In genomic region chr19:7358102-7358597, GRCh38 we compare ENCODE assay signal across 1 cellular context.
A peak's percentile ranks its signal among the peaks of the same experiment; 100 is the strongest.
TF ChIP-seq lines count a peak whose summit lies in the region.

No MANE protein-coding gene starts in this region.

TF ChIP-seq in HEK293, 187 proteins besides CTCF, POLR2A, EP300 and RAD21 (continued from another document):
- TF ChIP-seq PRDM4 (tag by site-specific recombination; IDR thresholded peaks at IDR 0.05) = no peak
- 0 out of 2 replicates have a peak, but pooled peaks have one; percentile 31 for TF ChIP-seq ZNF645 (tag by site-specific recombination; IDR thresholded peaks at IDR 0.05)
- no peak for TF ChIP-seq ZBTB49 (tag by site-specific recombination; IDR thresholded peaks at IDR 0.05; ENCODE audit: low read depth)
- TF ChIP-seq ZNF311 (tag by site-specific recombination; IDR thresholded peaks at IDR 0.05; ENCODE audit: borderline replicate concordance) = no peak
- no peak for TF ChIP-seq ZNF555 (tag by site-specific recombination; conservative IDR thresholded peaks at IDR 0.05)
- no peak for TF ChIP-seq ZBTB1 (tag by site-specific recombination; IDR thresholded peaks at IDR 0.05)
- TF ChIP-seq ZNF529 (tag by site-specific recombination; IDR thresholded peaks at IDR 0.05; ENCODE audit: insufficient replicate concordance) = no peak
- TF ChIP-seq ZNF426 (tag by site-specific recombination; IDR thresholded peaks at IDR 0.05) = no peak
- no peak for TF ChIP-seq ZEB2 (tag by site-specific recombination; IDR thresholded peaks at IDR 0.05)
- no peak for TF ChIP-seq SP2 (tag by site-specific recombination; IDR thresholded peaks at IDR 0.05)
- TF ChIP-seq IKZF3 (tag by site-specific recombination; IDR thresholded peaks at IDR 0.05) = no peak
- no peak for TF ChIP-seq ZSCAN16 (tag by site-specific recombination; IDR thresholded peaks at IDR 0.05)
- TF ChIP-seq ZNF530 (tag by site-specific recombination; IDR thresholded peaks at IDR 0.05; ENCODE audit: low read depth) = no peak
- TF ChIP-seq ZBTB44 (tag by site-specific recombination; IDR thresholded peaks at IDR 0.05) = no peak
